1 cellular context compared by ENCODE assay signal in the genomic region with DNA sequence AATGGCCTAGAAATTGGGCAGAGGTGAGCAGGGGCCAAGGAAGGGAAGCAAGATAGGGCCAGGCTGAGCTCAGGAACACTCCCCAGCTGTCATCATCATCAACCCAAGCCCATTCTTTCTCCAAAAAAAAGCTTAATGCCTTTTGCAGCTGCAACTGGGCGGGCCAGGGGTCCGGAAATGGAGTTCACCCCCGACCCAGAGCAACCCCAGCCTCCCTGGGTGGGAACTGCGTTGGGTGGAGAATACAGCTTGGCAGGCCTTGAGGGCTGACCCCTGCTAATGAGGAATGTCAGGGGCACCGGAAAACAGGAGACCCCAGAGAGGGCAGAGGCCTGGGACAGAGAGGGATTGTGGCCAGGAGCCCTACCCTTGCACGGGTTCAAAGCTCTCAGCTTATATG.
TF ChIP-seq lines count a peak whose summit lies in the region.

No MANE protein-coding gene starts in this region.

TF ChIP-seq in IMR-90, 13 proteins besides CTCF, POLR2A, EP300 and RAD21 (continued from another document):
- TF ChIP-seq, protein P1, sequence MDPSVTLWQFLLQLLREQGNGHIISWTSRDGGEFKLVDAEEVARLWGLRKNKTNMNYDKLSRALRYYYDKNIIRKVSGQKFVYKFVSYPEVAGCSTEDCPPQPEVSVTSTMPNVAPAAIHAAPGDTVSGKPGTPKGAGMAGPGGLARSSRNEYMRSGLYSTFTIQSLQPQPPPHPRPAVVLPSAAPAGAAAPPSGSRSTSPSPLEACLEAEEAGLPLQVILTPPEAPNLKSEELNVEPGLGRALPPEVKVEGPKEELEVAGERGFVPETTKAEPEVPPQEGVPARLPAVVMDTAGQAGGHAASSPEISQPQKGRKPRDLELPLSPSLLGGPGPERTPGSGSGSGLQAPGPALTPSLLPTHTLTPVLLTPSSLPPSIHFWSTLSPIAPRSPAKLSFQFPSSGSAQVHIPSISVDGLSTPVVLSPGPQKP (IDR thresholded peaks at IDR 0.05; ENCODE audit: borderline replicate concordance, low read depth, low read length): no peak
- TF ChIP-seq MAFK (IDR thresholded peaks at IDR 0.05; ENCODE audit: low read depth, low read length) (no peak), NFE2L2 (IDR thresholded peaks at IDR 0.05; ENCODE audit: low read depth, low read length) (no peak), BHLHE40 (IDR thresholded peaks at IDR 0.05; ENCODE audit: low read depth, low read length) (no peak), MXI1 (IDR thresholded peaks at IDR 0.05; ENCODE audit: borderline replicate concordance, low read depth, low read length) (no peak), RCOR1 (IDR thresholded peaks at IDR 0.05; ENCODE audit: insufficient replicate concordance, low read length) (no peak), MAZ (IDR thresholded peaks at IDR 0.05; ENCODE audit: borderline replicate concordance, low read depth, low read length) (no peak)
